Comparison of ENCODE assay signal across 1 cellular context in genomic region chr6:42783876-42784738, GRCh38.
TF ChIP-seq lines count a peak whose summit lies in the region.

No MANE protein-coding gene starts in this region.

TF ChIP-seq in endothelial cell of umbilical vein, 7 proteins besides CTCF, POLR2A, EP300 and RAD21 (continued from another document):
- TF ChIP-seq FOS (IDR thresholded peaks at IDR 0.05; ENCODE audit: borderline replicate concordance, insufficient read depth, low read length) (no peak), MYC (IDR thresholded peaks at IDR 0.05; ENCODE audit: low read depth, low read length) (no peak), EZH2 (IDR thresholded peaks at IDR 0.05; ENCODE audit: borderline replicate concordance, low read depth, low read length, severe bottlenecking) (no peak), MAX (IDR thresholded peaks at IDR 0.05; ENCODE audit: insufficient read depth, insufficient read length) (no peak)
